7 cellular contexts compared by ENCODE assay signal in the genomic region with DNA sequence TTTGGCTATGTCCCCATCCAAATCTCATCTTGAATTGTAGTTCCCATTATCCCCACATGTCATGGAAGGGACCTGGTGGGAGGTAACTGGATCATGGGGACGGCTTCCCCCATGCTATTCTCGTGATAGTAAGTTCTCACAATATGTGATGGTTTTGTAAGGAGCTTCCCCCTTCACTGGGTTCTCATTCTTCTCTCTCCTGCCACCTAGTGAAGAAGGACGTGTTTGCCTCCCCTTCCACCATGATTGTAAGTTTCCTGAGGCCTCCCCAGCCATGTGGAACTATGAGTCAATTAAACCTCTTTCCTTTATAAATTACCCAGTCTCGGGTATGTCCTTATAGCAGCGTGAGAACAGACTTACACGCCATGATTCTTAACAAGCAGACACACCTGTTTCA.
DNase-seq lines count a peak whose midpoint lies in the region; ATAC-seq and TF ChIP-seq lines count a peak whose summit lies in the region.
"Not testable (repeated sequence)": the region's sequence is repeated elsewhere in the genome, so short reads cannot be mapped to it uniquely, and the experiment has no call there.

No MANE protein-coding gene starts in this region.

- ATAC-seq in HCT116, result peak; percentile 72

- not testable (repeated sequence) for TF ChIP-seq POLR2A in HCT116 (IDR thresholded peaks at IDR 0.05; ENCODE audit: borderline replicate concordance, extremely low read depth, insufficient read depth, insufficient read length)

- not testable (repeated sequence) for H3K36me3 ChIP-seq in HCT116 (ENCODE audit: control insufficient read depth in 1 of 2, insufficient read depth in 2 of 2, low read length in 2 of 2); OCI-LY3 (replicated peaks; ENCODE audit: low read depth, low read length); WERI-Rb-1; liver (ENCODE audit: control insufficient read depth in 4 of 4, insufficient read depth in 3 of 4, low read depth in 1 of 4, low read length in 3 of 4)

- H3K27me3 ChIP-seq in HCT116 (ENCODE audit: insufficient read depth, low read length); OCI-LY3 (ENCODE audit: low read depth, low read length); WERI-Rb-1 (ENCODE audit: insufficient read depth, low read depth, severe bottlenecking); liver (ENCODE audit: control insufficient read depth in 4 of 4, insufficient read depth in 4 of 4, low read length in 3 of 4): not testable (repeated sequence)

- CTCF ChIA-PET in HCT116 (lab: Charles Lee), result interaction anchor here (1.8 kb wide), 1 partner anchor 16 kb away, joined by 4 read pairs; no protein-coding TSS in a partner anchor

- intact Hi-C loops in HCT116 (cut with micrococcal nuclease), result not testable (repeated sequence)

- TF ChIP-seq RAD21 in HCT116 (IDR thresholded peaks at IDR 0.05; ENCODE audit: low read depth), result peak; percentile 25; the same call in 1 of the 2 replicates
- peak; percentile 16 to 32 for TF ChIP-seq RAD21 in liver (IDR thresholded peaks at IDR 0.05)

- H3K4me2 ChIP-seq in HCT116 (ENCODE audit: low read length); OCI-LY3 (ENCODE audit: low read length): not testable (repeated sequence)

- H3K9ac ChIP-seq in HCT116 (ENCODE audit: low read length); OCI-LY3 (ENCODE audit: low read length); liver (ENCODE audit: low read depth in 1 of 2, low read length in 2 of 2): not testable (repeated sequence)

- POLR2A ChIA-PET in HCT116 (lab: Charles Lee), result not testable (repeated sequence)

- peak in 2 of 3 experiments; percentile 14 to 32; a peak in 3 of 6 replicates for TF ChIP-seq CTCF in HCT116 (IDR thresholded peaks at IDR 0.05 in 2 of 3, conservative IDR thresholded peaks at IDR 0.05 in 1 of 3; ENCODE audit: borderline replicate concordance in 1 of 3, insufficient read depth in 1 of 3, low read depth in 2 of 3, low read length in 2 of 3)
- TF ChIP-seq CTCF in LNCaP clone FGC (IDR thresholded peaks at IDR 0.05; ENCODE audit: control insufficient read depth, extremely low read depth, insufficient read depth), result peak; percentile 56
- TF ChIP-seq CTCF in OCI-LY3 (IDR thresholded peaks at IDR 0.05; ENCODE audit: low read depth, low read length), result peak; percentile 21; the same call in 1 of the 2 replicates
- TF ChIP-seq CTCF in WERI-Rb-1 (IDR thresholded peaks at IDR 0.05; ENCODE audit: low read depth, low read length), result peak; percentile 30; the same call in 1 of the 2 replicates
- TF ChIP-seq CTCF in epithelial cell of esophagus (IDR thresholded peaks at IDR 0.05; ENCODE audit: insufficient read depth, low read depth, low read length, missing control alignments); liver (IDR thresholded peaks at IDR 0.05; ENCODE audit: low read depth, low read length, missing input control): not testable (repeated sequence)

- not testable (repeated sequence) for H3K4me1 ChIP-seq in HCT116 (ENCODE audit: control insufficient read depth in 1 of 2, insufficient read depth in 2 of 2, low read length in 2 of 2); OCI-LY3 (ENCODE audit: low read length); liver (ENCODE audit: control insufficient read depth in 4 of 4, insufficient read depth in 4 of 4, low read length in 3 of 4)

- H3K79me2 ChIP-seq in HCT116 (ENCODE audit: insufficient read depth, low read length); OCI-LY3 (ENCODE audit: low read length): not testable (repeated sequence)

- 65% methylated on average over 6 of the region's 6 CpGs for WGBS in liver

- DNase-seq in EL (peak; percentile 10), WERI-Rb-1 (peak; percentile 32), epithelial cell of esophagus (ENCODE audit: low read depth) (peak; percentile 12)
- DNase-seq in HCT116 (ENCODE audit: low read depth, low spot score); LNCaP clone FGC (ENCODE audit: low read depth): not testable (repeated sequence)

- not testable (repeated sequence) for H3K4me3 ChIP-seq in HCT116 (replicated peaks in 1 of 2; ENCODE audit: low read depth in 1 of 2, low read length in 2 of 2); LNCaP clone FGC (ENCODE audit: low read depth, low read length); OCI-LY3 (ENCODE audit: low read length); WERI-Rb-1 (ENCODE audit: low read depth, low read length); epithelial cell of esophagus (ENCODE audit: low read length); liver (ENCODE audit: low read depth in 1 of 3, low read length in 3 of 3)

- not testable (repeated sequence) for H3K9me2 ChIP-seq in HCT116 (ENCODE audit: insufficient read depth)

- H3K27ac ChIP-seq in HCT116 (ENCODE audit: low read depth, low read length); OCI-LY3 (ENCODE audit: low read length); WERI-Rb-1; liver (ENCODE audit: low read depth in 1 of 2, low read length in 2 of 2): not testable (repeated sequence)

- H4K20me1 ChIP-seq in HCT116 (ENCODE audit: insufficient read depth); OCI-LY3 (ENCODE audit: insufficient read depth, low read length): not testable (repeated sequence)

- RAD21 ChIA-PET in HCT116 (lab: Charles Lee; ENCODE audit: low non-redundant PET in 1 of 2, low total read pairs in 2 of 2, uncharacterized antibody in 2 of 2, unreplicated experiment in 2 of 2), result not testable (repeated sequence)

- BruUV-seq in HCT116 (replicated peaks; lab: Mats Ljungman, UMichigan), result not testable (repeated sequence)

- not testable (repeated sequence) for H2AFZ ChIP-seq in HCT116 (ENCODE audit: low read depth, low read length, poor library complexity, severe bottlenecking); OCI-LY3 (ENCODE audit: low read depth, low read length)

- H3K9me3 ChIP-seq in HCT116 (ENCODE audit: control insufficient read depth in 1 of 2, insufficient read depth in 1 of 2, low read depth in 1 of 2, low read length in 2 of 2); OCI-LY3 (ENCODE audit: insufficient read depth, low read length); WERI-Rb-1 (ENCODE audit: severe bottlenecking); liver (ENCODE audit: control insufficient read depth in 4 of 4, low read length in 3 of 4): not testable (repeated sequence)
